ENCODE assay signal across 39 cellular contexts in genomic region chr13:79149210-79149609, GRCh38.
"Had no signal": no experiment of that assay in that cellular context is flagged by ENCODE, and none has a peak within 500 bp of the region (broad histone marks: within the 10 kb centered on the region; RNA-seq: fewer than 3 reads in every experiment).

No MANE protein-coding gene starts in this region.

- H3K27me3 ChIP-seq: adrenal gland, ascending aorta, body of pancreas, brain microvascular endothelial cell, breast epithelium, cardiac muscle cell had no signal

- FAIRE-seq: astrocyte, bronchial epithelial cell had no signal

- H3K27ac ChIP-seq: adrenal gland, ascending aorta, body of pancreas, brain microvascular endothelial cell, breast epithelium, cardiac muscle cell had no signal

- H3K9me3 ChIP-seq: adrenal gland, ascending aorta, body of pancreas, breast epithelium had no signal

- H3K27me3 Mint-ChIP-seq: activated naive CD4-positive, alpha-beta T cell treated with anti-CD3 and anti-CD28 coated beads, Interleukin-2, amount 10 ng/mL, durations not matched to agents 7 days and 5 days had no signal

- ATAC-seq: activated naive CD4-positive, alpha-beta T cell treated with anti-CD3 and anti-CD28 coated beads, Interleukin-2, amount 50 U/mL, for 72 hours; activated naive CD8-positive, alpha-beta T cell treated with anti-CD3 and anti-CD28 coated beads, Interleukin-2, amount 50 U/mL, for 24 hours; activated T-cell treated with anti-CD3 and anti-CD28 coated beads, Interleukin-2, amount 50 U/mL, for 4 hours; activated T-cell treated with anti-CD3 and anti-CD28 coated beads, Interleukin-2, amount 50 U/mL, for 72 hours; activated T-helper 17 cell treated with anti-CD3 and anti-CD28 coated beads, Interleukin-2, amount 50 U/mL, for 72 hours; body of pancreas had no signal

- H3K9me3 Mint-ChIP-seq: activated naive CD4-positive, alpha-beta T cell treated with anti-CD3 and anti-CD28 coated beads, Interleukin-2, amount 10 ng/mL, durations not matched to agents 7 days and 5 days; activated naive CD4-positive, alpha-beta T cell treated with anti-CD3 and anti-CD28 coated beads, Interleukin-2, amount 50 U/mL, for 72 hours; activated naive CD8-positive, alpha-beta T cell treated with anti-CD3 and anti-CD28 coated beads, Interleukin-2, amount 10 ng/mL, durations not matched to agents 7 days and 5 days; activated T-cell treated with anti-CD3 and anti-CD28 coated beads, Interleukin-2, amount 50 U/mL, for 24 hours; activated T-helper 1 cell treated with anti-CD3 and anti-CD28 coated beads, Interleukin-12 subunit alpha, Interleukin-12 subunit beta, Interleukin-2, Interleukin-4 antibody, amounts not matched to agents 30 ng/mL and 10 ng/mL and 1 ng/mL, durations not matched to agents 14 hours and 24 hours and 36 hours; activated T-helper 2 cell treated with anti-CD3 and anti-CD28 coated beads, Interferon-gamma antibody, Interleukin-2, Interleukin-4, amounts not matched to agents 10 μg/mL and 5 μg/mL and 100 μg/mL, durations not matched to agents 14 hours and 24 hours and 36 hours; central memory CD8-positive, alpha-beta T cell had no signal

- H3K36me3 ChIP-seq: adrenal gland, ascending aorta, brain microvascular endothelial cell, breast epithelium, cardiac muscle cell had no signal

- H3K4me1 ChIP-seq: adrenal gland, ascending aorta, body of pancreas, breast epithelium had no signal

- H3K4me3 ChIP-seq: adrenal gland, ascending aorta, body of pancreas, breast epithelium, cardiac muscle cell had no signal

- H3K36me3 Mint-ChIP-seq: activated naive CD4-positive, alpha-beta T cell treated with anti-CD3 and anti-CD28 coated beads, Interleukin-2, amount 10 ng/mL, durations not matched to agents 7 days and 5 days; activated naive CD4-positive, alpha-beta T cell treated with anti-CD3 and anti-CD28 coated beads, Interleukin-2, amount 50 U/mL, for 24 hours; activated naive CD4-positive, alpha-beta T cell treated with anti-CD3 and anti-CD28 coated beads, Interleukin-2, amount 50 U/mL, for 72 hours; activated naive CD8-positive, alpha-beta T cell; activated naive CD8-positive, alpha-beta T cell treated with anti-CD3 and anti-CD28 coated beads for 36 hours; activated naive CD8-positive, alpha-beta T cell treated with anti-CD3 and anti-CD28 coated beads, Interleukin-2, amount 10 ng/mL, durations not matched to agents 7 days and 5 days; brain had no signal

- H3K4me1 Mint-ChIP-seq: activated naive CD4-positive, alpha-beta T cell treated with anti-CD3 and anti-CD28 coated beads, Interleukin-2, amount 10 ng/mL, durations not matched to agents 7 days and 5 days; activated naive CD4-positive, alpha-beta T cell treated with anti-CD3 and anti-CD28 coated beads, Interleukin-2, amount 50 U/mL, for 24 hours; activated naive CD8-positive, alpha-beta T cell treated with anti-CD3 and anti-CD28 coated beads for 36 hours; activated naive CD8-positive, alpha-beta T cell treated with anti-CD3 and anti-CD28 coated beads, Interleukin-2, amount 10 ng/mL, durations not matched to agents 7 days and 5 days; activated naive CD8-positive, alpha-beta T cell treated with anti-CD3 and anti-CD28 coated beads, Interleukin-2, amount 50 U/mL, for 24 hours; activated T-helper 17 cell treated with anti-CD3 and anti-CD28 coated beads, Interleukin-2, amount 50 U/mL, for 72 hours; brain; central memory CD8-positive, alpha-beta T cell had no signal

- H3K4me3 Mint-ChIP-seq: activated naive CD4-positive, alpha-beta T cell treated with anti-CD3 and anti-CD28 coated beads for 36 hours; activated naive CD4-positive, alpha-beta T cell treated with anti-CD3 and anti-CD28 coated beads, Interleukin-2, amount 10 ng/mL, durations not matched to agents 7 days and 5 days; activated naive CD4-positive, alpha-beta T cell treated with anti-CD3 and anti-CD28 coated beads, Interleukin-2, amount 50 U/mL, for 24 hours; activated naive CD8-positive, alpha-beta T cell; activated naive CD8-positive, alpha-beta T cell treated with anti-CD3 and anti-CD28 coated beads for 36 hours; activated naive CD8-positive, alpha-beta T cell treated with anti-CD3 and anti-CD28 coated beads, Interleukin-2, amount 10 ng/mL, durations not matched to agents 7 days and 5 days; activated naive CD8-positive, alpha-beta T cell treated with anti-CD3 and anti-CD28 coated beads, Interleukin-2, amount 50 U/mL, for 24 hours; activated T-cell treated with anti-CD3 and anti-CD28 coated beads, Interleukin-2, amount 50 U/mL, for 24 hours; activated T-cell treated with anti-CD3 and anti-CD28 coated beads, Interleukin-2, amount 50 U/mL, for 4 hours; activated T-cell treated with anti-CD3 and anti-CD28 coated beads, Interleukin-2, amount 50 U/mL, for 72 hours; activated T-helper 1 cell treated with anti-CD3 and anti-CD28 coated beads, Interleukin-12 subunit alpha, Interleukin-12 subunit beta, Interleukin-2, Interleukin-4 antibody, amounts not matched to agents 30 ng/mL and 10 ng/mL and 1 ng/mL, durations not matched to agents 14 hours and 24 hours and 36 hours; activated T-helper 17 cell treated with anti-CD3 and anti-CD28 coated beads, Interleukin-2, amount 50 U/mL, for 72 hours; brain; central memory CD8-positive, alpha-beta T cell had no signal

- H3K27ac Mint-ChIP-seq: activated naive CD4-positive, alpha-beta T cell treated with anti-CD3 and anti-CD28 coated beads for 36 hours; activated naive CD4-positive, alpha-beta T cell treated with anti-CD3 and anti-CD28 coated beads, Interleukin-2, amount 10 ng/mL, durations not matched to agents 7 days and 5 days; activated naive CD4-positive, alpha-beta T cell treated with anti-CD3 and anti-CD28 coated beads, Interleukin-2, amount 50 U/mL, for 24 hours; activated naive CD4-positive, alpha-beta T cell treated with anti-CD3 and anti-CD28 coated beads, Interleukin-2, amount 50 U/mL, for 72 hours; activated naive CD8-positive, alpha-beta T cell; activated naive CD8-positive, alpha-beta T cell treated with anti-CD3 and anti-CD28 coated beads for 36 hours; activated naive CD8-positive, alpha-beta T cell treated with anti-CD3 and anti-CD28 coated beads, Interleukin-2, amount 10 ng/mL, durations not matched to agents 7 days and 5 days; activated naive CD8-positive, alpha-beta T cell treated with anti-CD3 and anti-CD28 coated beads, Interleukin-2, amount 50 U/mL, for 24 hours; activated T-cell treated with anti-CD3 and anti-CD28 coated beads, Interleukin-2, amount 50 U/mL, for 24 hours; activated T-cell treated with anti-CD3 and anti-CD28 coated beads, Interleukin-2, amount 50 U/mL, for 72 hours; activated T-helper 1 cell treated with anti-CD3 and anti-CD28 coated beads, Interleukin-12 subunit alpha, Interleukin-12 subunit beta, Interleukin-2, Interleukin-4 antibody, amounts not matched to agents 30 ng/mL and 10 ng/mL and 1 ng/mL, durations not matched to agents 14 hours and 24 hours and 36 hours; activated T-helper 17 cell treated with anti-CD3 and anti-CD28 coated beads, Interleukin-2, amount 50 U/mL, for 72 hours; activated T-helper 2 cell treated with anti-CD3 and anti-CD28 coated beads, Interferon-gamma antibody, Interleukin-2, Interleukin-4, amounts not matched to agents 10 μg/mL and 5 μg/mL and 100 μg/mL, durations not matched to agents 14 hours and 24 hours and 36 hours; brain had no signal

- DNase-seq: activated effector memory CD4-positive, alpha-beta T cell treated with anti-CD3 and anti-CD28 coated beads, Interleukin-2, amount 50 U/mL, for 16 hours; activated effector memory CD4-positive, alpha-beta T cell treated with Interleukin-2 at 50 U/mL for 16 hours; activated gamma-delta T cell; activated gamma-delta T cell treated with Interleukin-2 at 50 U/mL for 16 hours; activated naive CD4-positive, alpha-beta T cell; activated naive CD4-positive, alpha-beta T cell treated with anti-CD3 and anti-CD28 coated beads for 36 hours; activated naive CD4-positive, alpha-beta T cell treated with anti-CD3 and anti-CD28 coated beads, Interleukin-2, amount 10 ng/mL, durations not matched to agents 7 days and 5 days; activated naive CD4-positive, alpha-beta T cell treated with anti-CD3 and anti-CD28 coated beads, Interleukin-2, amount 50 U/mL, for 16 hours; activated naive CD4-positive, alpha-beta T cell treated with Interleukin-2 at 50 U/mL for 16 hours; activated naive CD8-positive, alpha-beta T cell treated with anti-CD3 and anti-CD28 coated beads for 36 hours; activated naive CD8-positive, alpha-beta T cell treated with anti-CD3 and anti-CD28 coated beads, Interleukin-2, amount 10 ng/mL, durations not matched to agents 7 days and 5 days; activated naive CD8-positive, alpha-beta T cell treated with anti-CD3 and anti-CD28 coated beads, Interleukin-2, amount 50 U/mL, for 24 hours; activated T-cell treated with anti-CD3 and anti-CD28 coated beads, Interleukin-2, amount 50 U/mL, for 1 hour; activated T-cell treated with anti-CD3 and anti-CD28 coated beads, Interleukin-2, amount 50 U/mL, for 24 hours; activated T-cell treated with anti-CD3 and anti-CD28 coated beads, Interleukin-2, amount 50 U/mL, for 4 hours; activated T-cell treated with anti-CD3 and anti-CD28 coated beads, Interleukin-2, amount 50 U/mL, for 48 hours; activated T-cell treated with anti-CD3 and anti-CD28 coated beads, Interleukin-2, amount 50 U/mL, for 72 hours; adrenal gland; amniotic stem cell; anterior cingulate cortex; aorta; body of pancreas; brain microvascular endothelial cell; caudate nucleus; central memory CD4-positive, alpha-beta T cell; cerebellar nuclear complex had no signal
